In the genomic region with DNA sequence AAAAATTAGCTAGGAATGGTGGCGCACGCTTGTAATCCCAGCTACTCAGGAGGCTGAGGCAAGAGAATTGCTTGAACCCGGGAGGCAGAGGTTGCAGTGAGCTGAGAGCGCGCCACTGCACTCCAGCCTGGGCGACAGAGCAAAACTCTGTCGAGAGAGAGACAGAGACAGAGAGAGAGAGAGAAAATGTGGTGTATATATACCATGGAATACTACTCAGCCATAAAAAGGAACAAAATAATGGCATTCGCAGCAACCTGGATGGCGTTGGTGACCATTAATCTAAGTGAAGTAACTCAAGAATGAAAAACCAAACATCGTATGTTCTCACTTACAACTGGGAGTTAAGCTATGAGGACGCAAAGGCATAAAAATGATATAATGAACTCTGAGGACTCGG, we compare ENCODE assay signal across 3 cellular contexts. TPM values are rescaled to one million over a fixed set of nuclear protein-coding genes. Genes with fewer than 3 reads are reported as not detected.
"Had no signal": no experiment of that assay in that cellular context is flagged by ENCODE, and none has a peak within 500 bp of the region (broad histone marks: within the 10 kb centered on the region; RNA-seq: fewer than 3 reads in every experiment).

No MANE protein-coding gene starts in this region.

RNA-seq across cellular contexts. Expression of a gene that starts 48.4 kb away (rescaled TPM):
- total RNA-seq: GM23248, H4, HFFc6 had no signal

RNA-seq across cellular contexts. Expression of a gene that starts 49.8 kb away (rescaled TPM):
- total RNA-seq: H4, HFFc6 had no signal
